8 cellular contexts compared by ENCODE assay signal in the genomic region with DNA sequence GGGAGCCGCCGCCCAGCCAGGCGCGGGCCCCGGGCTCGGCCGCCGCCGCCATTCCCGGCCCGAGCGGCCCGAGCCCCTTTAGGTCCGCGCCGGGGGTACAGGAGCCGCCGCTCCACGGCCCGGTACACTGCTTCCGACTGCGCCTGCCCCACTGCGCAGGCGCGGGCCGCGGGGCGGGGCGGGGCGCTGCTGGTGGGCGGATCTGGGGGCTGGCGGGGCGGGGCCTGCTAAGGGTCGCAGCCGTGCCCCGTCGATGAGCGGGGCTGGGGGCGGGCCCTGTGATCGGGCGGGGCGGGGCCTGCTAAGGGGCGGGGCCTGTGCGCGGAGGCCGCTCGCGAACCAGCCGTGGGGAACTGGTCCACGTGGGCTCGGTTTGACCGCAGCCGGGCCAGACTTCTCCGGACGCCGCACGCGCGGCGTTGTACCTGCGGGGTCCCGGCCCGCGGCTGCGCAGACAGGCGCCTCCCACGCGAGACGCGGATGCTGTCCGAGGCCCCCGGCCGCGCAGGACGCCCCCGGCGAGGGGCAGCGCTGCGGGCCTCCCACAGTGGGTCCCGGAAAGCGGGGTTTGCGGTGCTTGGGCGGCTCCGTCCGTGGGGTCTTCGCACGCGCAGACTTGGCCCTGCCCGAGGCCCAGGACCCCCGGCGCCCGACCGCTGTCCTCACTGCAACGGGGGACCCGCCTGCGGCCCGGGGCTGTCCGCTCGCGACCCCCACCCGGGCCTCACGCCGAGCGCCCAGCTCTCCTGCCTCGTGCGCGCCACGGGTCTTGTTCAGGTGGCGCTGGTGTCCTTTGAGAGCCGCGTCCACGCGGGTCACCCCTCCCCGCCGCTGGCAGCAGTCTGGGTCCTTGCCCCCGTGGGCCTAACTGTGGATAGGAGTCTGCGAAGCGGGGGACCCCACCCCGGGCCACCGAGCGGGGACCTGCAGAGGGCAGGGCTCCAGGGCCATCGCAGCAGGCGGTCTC. TPM values are rescaled to one million over a fixed set of nuclear protein-coding genes. Genes with fewer than 3 reads are reported as not detected.
DNase-seq lines count a peak whose midpoint lies in the region; ATAC-seq and TF ChIP-seq lines count a peak whose summit lies in the region.

A gene with protein sequence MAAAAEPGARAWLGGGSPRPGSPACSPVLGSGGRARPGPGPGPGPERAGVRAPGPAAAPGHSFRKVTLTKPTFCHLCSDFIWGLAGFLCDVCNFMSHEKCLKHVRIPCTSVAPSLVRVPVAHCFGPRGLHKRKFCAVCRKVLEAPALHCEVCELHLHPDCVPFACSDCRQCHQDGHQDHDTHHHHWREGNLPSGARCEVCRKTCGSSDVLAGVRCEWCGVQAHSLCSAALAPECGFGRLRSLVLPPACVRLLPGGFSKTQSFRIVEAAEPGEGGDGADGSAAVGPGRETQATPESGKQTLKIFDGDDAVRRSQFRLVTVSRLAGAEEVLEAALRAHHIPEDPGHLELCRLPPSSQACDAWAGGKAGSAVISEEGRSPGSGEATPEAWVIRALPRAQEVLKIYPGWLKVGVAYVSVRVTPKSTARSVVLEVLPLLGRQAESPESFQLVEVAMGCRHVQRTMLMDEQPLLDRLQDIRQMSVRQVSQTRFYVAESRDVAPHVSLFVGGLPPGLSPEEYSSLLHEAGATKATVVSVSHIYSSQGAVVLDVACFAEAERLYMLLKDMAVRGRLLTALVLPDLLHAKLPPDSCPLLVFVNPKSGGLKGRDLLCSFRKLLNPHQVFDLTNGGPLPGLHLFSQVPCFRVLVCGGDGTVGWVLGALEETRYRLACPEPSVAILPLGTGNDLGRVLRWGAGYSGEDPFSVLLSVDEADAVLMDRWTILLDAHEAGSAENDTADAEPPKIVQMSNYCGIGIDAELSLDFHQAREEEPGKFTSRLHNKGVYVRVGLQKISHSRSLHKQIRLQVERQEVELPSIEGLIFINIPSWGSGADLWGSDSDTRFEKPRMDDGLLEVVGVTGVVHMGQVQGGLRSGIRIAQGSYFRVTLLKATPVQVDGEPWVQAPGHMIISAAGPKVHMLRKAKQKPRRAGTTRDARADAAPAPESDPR (minus strand): TSS at position 139 of the 967 bp plus-strand sequence. CDS start 87 bp downstream, at position 52.

- intact Hi-C loops in adrenal gland (cut with DNase I) (no loop called here), left ventricle myocardium inferior (cut with micrococcal nuclease) (no loop called here), prostate gland (cut with DNase I) (loop anchor here (5.0 kb wide), 1 partner anchor 41 kb away; a partner anchor contains a TSS), upper lobe of right lung (cut with DNase I) (no loop called here)

- no peaks in the 10 kb centered on the region for H3K9me3 Mint-ChIP-seq in T-helper 1 cell treated with Interleukin-12 subunit alpha and Interleukin-12 subunit beta and Interleukin-4 antibody, amounts not matched to agents 30 μg/mL and 1 μg/mL, for 36 hours

- ATAC-seq in GM21526 (IDR thresholded peaks at IDR 0.05; ENCODE audit: low FRiP score, unreplicated experiment), result peak; percentile 50
- ATAC-seq in upper lobe of right lung, result peak; percentile 97

- peak in 1 of 2 donors; percentile 23 for TF ChIP-seq POLR2A in adrenal gland (IDR thresholded peaks at IDR 0.05)
- TF ChIP-seq POLR2A in prostate gland (IDR thresholded peaks at IDR 0.05), result no peak

- no peak within 1 kb of the TSS for H3K27ac Mint-ChIP-seq in T-helper 1 cell treated with Interleukin-12 subunit alpha and Interleukin-12 subunit beta and Interleukin-4 antibody, amounts not matched to agents 30 μg/mL and 1 μg/mL, for 36 hours

- peak; percentile 78 for DNase-seq in COLO829 (ENCODE audit: low spot score)
- DNase-seq in adrenal gland, result peak; percentile 85 to 92 (median 91)
- peak; percentile 90 for DNase-seq in left ventricle myocardium inferior
- peak; percentile 81 for DNase-seq in prostate gland (ENCODE audit: low spot score)
- peak; percentile 94 for DNase-seq in upper lobe of right lung

- WGBS in adrenal gland, 4 donors, result 23 to 52% (median 29%) methylated on average over 16 to 123 of the region's 123 CpGs
- 30% methylated on average over 89 of the region's 123 CpGs for WGBS in prostate gland

- H3K4me1 Mint-ChIP-seq in T-helper 1 cell treated with Interleukin-12 subunit alpha and Interleukin-12 subunit beta and Interleukin-4 antibody, amounts not matched to agents 30 μg/mL and 1 μg/mL, for 36 hours (ENCODE audit: low read depth), result peaks cover 5% of the 10 kb centered on the region

- H3K4me3 Mint-ChIP-seq in T-helper 1 cell treated with Interleukin-12 subunit alpha and Interleukin-12 subunit beta and Interleukin-4 antibody, amounts not matched to agents 30 μg/mL and 1 μg/mL, for 36 hours, result peak within 1 kb of the TSS; percentile 21

- H3K4me3 ChIP-seq in adrenal gland, result peak within 1 kb of the TSS; percentile 48 to 91 (median 66)
- peak within 1 kb of the TSS; percentile 90 for H3K4me3 ChIP-seq in left ventricle myocardium inferior
- peak within 1 kb of the TSS; percentile 60 to 66 for H3K4me3 ChIP-seq in prostate gland
- peak within 1 kb of the TSS; percentile 79 for H3K4me3 ChIP-seq in upper lobe of right lung

- H3K27me3 Mint-ChIP-seq in T-helper 1 cell treated with Interleukin-12 subunit alpha and Interleukin-12 subunit beta and Interleukin-4 antibody, amounts not matched to agents 30 μg/mL and 1 μg/mL, for 36 hours (ENCODE audit: low read depth), result no peaks in the 10 kb centered on the region

- H3K27ac ChIP-seq in adrenal gland (peak within 1 kb of the TSS in 1 of 5 donors; percentile 55), left ventricle myocardium inferior (replicated peaks) (no peak within 1 kb of the TSS), prostate gland (peak within 1 kb of the TSS in 1 of 2 donors; percentile 22), upper lobe of right lung (peak within 1 kb of the TSS; percentile 18)

- TF ChIP-seq RAD21 in Ishikawa (IDR thresholded peaks at IDR 0.05; ENCODE audit: low read depth), result no peak

- H3K9me3 ChIP-seq in adrenal gland (replicated peaks in 1 of 3) (no peaks in the 10 kb centered on the region), left ventricle myocardium inferior (replicated peaks) (no peaks in the 10 kb centered on the region), prostate gland (no peaks in the 10 kb centered on the region), upper lobe of right lung (no peaks in the 10 kb centered on the region)

- H3K36me3 Mint-ChIP-seq in T-helper 1 cell treated with Interleukin-12 subunit alpha and Interleukin-12 subunit beta and Interleukin-4 antibody, amounts not matched to agents 30 μg/mL and 1 μg/mL, for 36 hours (ENCODE audit: low read depth), result no peaks in the 10 kb centered on the region

- H3K27me3 ChIP-seq in adrenal gland (no peaks in the 10 kb centered on the region), left ventricle myocardium inferior (ENCODE audit: low read depth) (peaks cover 1% of the 10 kb centered on the region), prostate gland (replicated peaks; ENCODE audit: insufficient read depth) (no peaks in the 10 kb centered on the region), upper lobe of right lung (no peaks in the 10 kb centered on the region)

- no peak for TF ChIP-seq EP300 in Ishikawa (IDR thresholded peaks at IDR 0.05; ENCODE audit: borderline replicate concordance)

- H3K36me3 ChIP-seq in adrenal gland (replicated peaks in 1 of 2) (no peaks in the 10 kb centered on the region), left ventricle myocardium inferior (no peaks in the 10 kb centered on the region), prostate gland (no peaks in the 10 kb centered on the region), upper lobe of right lung (no peaks in the 10 kb centered on the region)

- TF ChIP-seq CTCF in adrenal gland (IDR thresholded peaks at IDR 0.05), result no peak
- no peak for TF ChIP-seq CTCF in left ventricle myocardium inferior (IDR thresholded peaks at IDR 0.05; ENCODE audit: borderline replicate concordance)
- TF ChIP-seq CTCF in prostate gland (IDR thresholded peaks at IDR 0.05), result no peak
- no peak for TF ChIP-seq CTCF in upper lobe of right lung (IDR thresholded peaks at IDR 0.05)

- peaks cover 13 to 22% of the 10 kb centered on the region in 2 donors for H3K4me1 ChIP-seq in adrenal gland (replicated peaks in 1 of 2)
- H3K4me1 ChIP-seq in left ventricle myocardium inferior, result peaks cover 29% of the 10 kb centered on the region
- H3K4me1 ChIP-seq in prostate gland (replicated peaks), result peaks cover 11% of the 10 kb centered on the region
- H3K4me1 ChIP-seq in upper lobe of right lung, result peaks cover 13% of the 10 kb centered on the region

TF ChIP-seq in Ishikawa, 13 proteins besides CTCF, POLR2A, EP300 and RAD21 (continues in another document):
- TF ChIP-seq CEBPB (IDR thresholded peaks at IDR 0.05) (no peak), CREB1 (IDR thresholded peaks at IDR 0.05; ENCODE audit: low read depth) (no peak), EGR1 (IDR thresholded peaks at IDR 0.05) (no peak), TAF1 (IDR thresholded peaks at IDR 0.05; ENCODE audit: low read depth) (peak; percentile 36; the same call in 1 of the 2 replicates), TEAD4 (IDR thresholded peaks at IDR 0.05) (no peak), YY1 (IDR thresholded peaks at IDR 0.05; ENCODE audit: low read depth) (no peak), NFIC (IDR thresholded peaks at IDR 0.05) (no peak), FOXM1 (IDR thresholded peaks at IDR 0.05; ENCODE audit: borderline replicate concordance, low read depth) (no peak), TCF12 (IDR thresholded peaks at IDR 0.05; ENCODE audit: low read depth) (no peak)
- TF ChIP-seq, protein P1, sequence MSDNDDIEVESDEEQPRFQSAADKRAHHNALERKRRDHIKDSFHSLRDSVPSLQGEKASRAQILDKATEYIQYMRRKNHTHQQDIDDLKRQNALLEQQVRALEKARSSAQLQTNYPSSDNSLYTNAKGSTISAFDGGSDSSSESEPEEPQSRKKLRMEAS (IDR thresholded peaks at IDR 0.05), result 0 out of 2 replicates have a peak, but pooled peaks have one; percentile 51
- TF ChIP-seq, protein P2, sequence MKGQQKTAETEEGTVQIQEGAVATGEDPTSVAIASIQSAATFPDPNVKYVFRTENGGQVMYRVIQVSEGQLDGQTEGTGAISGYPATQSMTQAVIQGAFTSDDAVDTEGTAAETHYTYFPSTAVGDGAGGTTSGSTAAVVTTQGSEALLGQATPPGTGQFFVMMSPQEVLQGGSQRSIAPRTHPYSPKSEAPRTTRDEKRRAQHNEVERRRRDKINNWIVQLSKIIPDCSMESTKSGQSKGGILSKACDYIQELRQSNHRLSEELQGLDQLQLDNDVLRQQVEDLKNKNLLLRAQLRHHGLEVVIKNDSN (IDR thresholded peaks at IDR 0.05), result peak; percentile 48; the same call in 1 of the 2 replicates

RNA-seq across cellular contexts. Expression of the gene that starts here (rescaled TPM):
- total RNA-seq in adrenal gland (10 to 100 TPM in 6 of 8 donors, 1 to 10 TPM in 2; 8.1 to 16.5 (median 13.2) TPM), left ventricle myocardium inferior (3.5 TPM), prostate gland (10 to 100 TPM; 10.4 to 17.1 TPM), upper lobe of right lung (19.1 TPM)
- 10 to 100 TPM in 2 of 3 donors, under 1 TPM in 1; 0.55 to 13.8 (median 11.8) TPM for polyA plus RNA-seq in adrenal gland
